ENCODE assay signal across 16 cellular contexts in genomic region chr13:46469064-46469463, GRCh38.
DNase-seq lines count a peak whose midpoint lies in the region; ATAC-seq and TF ChIP-seq lines count a peak whose summit lies in the region.
"Had no signal": no experiment of that assay in that cellular context is flagged by ENCODE, and none has a peak within 500 bp of the region (broad histone marks: within the 10 kb centered on the region; RNA-seq: fewer than 3 reads in every experiment).

No MANE protein-coding gene starts in this region.

- 1% methylated on average over 2 of the region's 2 CpGs for WGBS in prostate gland

- no peak overlapping the region for H3K27ac Mint-ChIP-seq in activated naive CD4-positive, alpha-beta T cell treated with anti-CD3 and anti-CD28 coated beads for 36 hours
- H3K27ac Mint-ChIP-seq: activated naive CD8-positive, alpha-beta T cell treated with anti-CD3 and anti-CD28 coated beads, Interleukin-2, amount 10 ng/mL, durations not matched to agents 7 days and 5 days; stimulated activated naive CD8-positive, alpha-beta T cell treated with anti-CD3 and anti-CD28 coated beads, Interleukin-15, Interleukin-2, amounts not matched to agents 100 ng/mL and 50 ng/mL, for 24 hours had no signal

- peak; percentile 13 for DNase-seq in GF-D8 (lab: John Stamatoyannopoulos, UW)
- peak; percentile 49 for DNase-seq in SK-MEL-5 (ENCODE audit: low read depth, low spot score)
- peak; percentile 86 for DNase-seq in fibroblast of the aortic adventitia (ENCODE audit: low read depth)
- DNase-seq in prostate gland (ENCODE audit: low spot score), result peak; percentile 55
- no peak for DNase-seq in activated naive CD4-positive, alpha-beta T cell treated with anti-CD3 and anti-CD28 coated beads for 36 hours
- no peak for DNase-seq in DMS79 (lab: John Stamatoyannopoulos, UW)
- DNase-seq: activated CD8-positive, alpha-beta memory T cell treated with anti-CD3 and anti-CD28 coated beads, Interleukin-2, amount 50 U/mL, for 4 hours; activated naive CD8-positive, alpha-beta T cell treated with anti-CD3 and anti-CD28 coated beads, Interleukin-2, amount 10 ng/mL, durations not matched to agents 7 days and 5 days; dorsolateral prefrontal cortex; mesendoderm; NCI-H526 treated with DMSO at 0.1 percent for 48 hours; psoas muscle; stimulated activated CD4-positive, alpha-beta T cell treated with anti-CD3 and anti-CD28 coated beads, Interleukin-4, amount 100 ng/mL, for 4 hours had no signal

- H3K9me3 Mint-ChIP-seq in activated naive CD4-positive, alpha-beta T cell treated with anti-CD3 and anti-CD28 coated beads for 36 hours, result no peaks in the 10 kb centered on the region
- H3K9me3 Mint-ChIP-seq: activated naive CD8-positive, alpha-beta T cell treated with anti-CD3 and anti-CD28 coated beads, Interleukin-2, amount 10 ng/mL, durations not matched to agents 7 days and 5 days; stimulated activated naive CD8-positive, alpha-beta T cell treated with anti-CD3 and anti-CD28 coated beads, Interleukin-15, Interleukin-2, amounts not matched to agents 100 ng/mL and 50 ng/mL, for 24 hours had no signal

- no peak overlapping the region for H3K4me3 ChIP-seq in fibroblast of the aortic adventitia (ENCODE audit: low read depth, low read length)
- no peak overlapping the region for H3K4me3 ChIP-seq in prostate gland
- H3K4me3 ChIP-seq: dorsolateral prefrontal cortex, psoas muscle had no signal

- ATAC-seq in GM18502 (IDR thresholded peaks at IDR 0.05; ENCODE audit: poor library complexity, unreplicated experiment), result no peak
- no peak for ATAC-seq in HG03139 (IDR thresholded peaks at IDR 0.05; ENCODE audit: unreplicated experiment)
- ATAC-seq: psoas muscle had no signal

- no peaks in the 10 kb centered on the region for H3K27me3 ChIP-seq in prostate gland (replicated peaks; ENCODE audit: insufficient read depth)
- H3K27me3 ChIP-seq: dorsolateral prefrontal cortex had no signal

- no peak for TF ChIP-seq CTCF in fibroblast of the aortic adventitia (IDR thresholded peaks at IDR 0.05; ENCODE audit: insufficient read depth, low read length)
- no peak for TF ChIP-seq CTCF in prostate gland (IDR thresholded peaks at IDR 0.05)

- no peaks in the 10 kb centered on the region for H3K36me3 ChIP-seq in prostate gland

- no peaks in the 10 kb centered on the region for H3K4me1 ChIP-seq in prostate gland (replicated peaks)
- H3K4me1 ChIP-seq: psoas muscle had no signal

- no peaks in the 10 kb centered on the region for H3K27me3 Mint-ChIP-seq in activated naive CD4-positive, alpha-beta T cell treated with anti-CD3 and anti-CD28 coated beads for 36 hours (ENCODE audit: low read depth)
- H3K27me3 Mint-ChIP-seq: activated naive CD8-positive, alpha-beta T cell treated with anti-CD3 and anti-CD28 coated beads, Interleukin-2, amount 10 ng/mL, durations not matched to agents 7 days and 5 days; stimulated activated naive CD8-positive, alpha-beta T cell treated with anti-CD3 and anti-CD28 coated beads, Interleukin-15, Interleukin-2, amounts not matched to agents 100 ng/mL and 50 ng/mL, for 24 hours had no signal

- TF ChIP-seq POLR2A in prostate gland (IDR thresholded peaks at IDR 0.05), result no peak

- CTCF ChIA-PET in activated naive CD4-positive, alpha-beta T cell treated with anti-CD3 and anti-CD28 coated beads for 36 hours (lab: Charles Lee), result interaction anchor here (0.6 kb wide), 2 partner anchors 120 to 295 kb away, joined by 3 to 4 read pairs; no protein-coding TSS in a partner anchor

- no peaks in the 10 kb centered on the region for H3K9me3 ChIP-seq in prostate gland
- H3K9me3 ChIP-seq: psoas muscle had no signal

- H3K4me1 Mint-ChIP-seq in activated naive CD4-positive, alpha-beta T cell treated with anti-CD3 and anti-CD28 coated beads for 36 hours (ENCODE audit: low read depth), result no peaks in the 10 kb centered on the region
- H3K4me1 Mint-ChIP-seq: activated naive CD8-positive, alpha-beta T cell treated with anti-CD3 and anti-CD28 coated beads, Interleukin-2, amount 10 ng/mL, durations not matched to agents 7 days and 5 days had no signal

- no peak overlapping the region for H3K27ac ChIP-seq in prostate gland
- H3K27ac ChIP-seq: dorsolateral prefrontal cortex, psoas muscle had no signal

- H3K36me3 Mint-ChIP-seq in activated naive CD4-positive, alpha-beta T cell treated with anti-CD3 and anti-CD28 coated beads for 36 hours (ENCODE audit: low read depth), result no peaks in the 10 kb centered on the region
- H3K36me3 Mint-ChIP-seq: activated naive CD8-positive, alpha-beta T cell treated with anti-CD3 and anti-CD28 coated beads, Interleukin-2, amount 10 ng/mL, durations not matched to agents 7 days and 5 days had no signal

- in situ Hi-C loops in SK-MEL-5 (cut with HindIII; ENCODE audit: low pct_unique_long_range_greater_than_20kb, low sequenced_read_pairs), result no loop called here

- no peak overlapping the region for H3K4me3 Mint-ChIP-seq in activated naive CD4-positive, alpha-beta T cell treated with anti-CD3 and anti-CD28 coated beads for 36 hours
- H3K4me3 Mint-ChIP-seq: activated naive CD8-positive, alpha-beta T cell treated with anti-CD3 and anti-CD28 coated beads, Interleukin-2, amount 10 ng/mL, durations not matched to agents 7 days and 5 days; stimulated activated naive CD8-positive, alpha-beta T cell treated with anti-CD3 and anti-CD28 coated beads, Interleukin-15, Interleukin-2, amounts not matched to agents 100 ng/mL and 50 ng/mL, for 24 hours had no signal

- intact Hi-C loops in prostate gland (cut with DNase I), result no loop called here
- intact Hi-C loops in activated naive CD4-positive, alpha-beta T cell treated with anti-CD3 and anti-CD28 coated beads for 36 hours (cut with micrococcal nuclease), result no loop called here

Comparison
In these comparisons a context has a peak if more than half of its experiments do, and no peak if none do; other contexts are left out.
1. DNase-seq: peak in GF-D8 (single experiment), SK-MEL-5 (single experiment), fibroblast of the aortic adventitia (single experiment) and prostate gland (single experiment); none in activated naive CD4-positive, alpha-beta T cell treated with anti-CD3 and anti-CD28 coated beads for 36 hours (single experiment) and DMS79 (single experiment).